Comparison of ENCODE assay signal across 18 cellular contexts in genomic region chrX:21153503-21153902, GRCh38.
DNase-seq lines count a peak whose midpoint lies in the region; ATAC-seq and TF ChIP-seq lines count a peak whose summit lies in the region.
"Had no signal": no experiment of that assay in that cellular context is flagged by ENCODE, and none has a peak within 500 bp of the region (broad histone marks: within the 10 kb centered on the region; RNA-seq: fewer than 3 reads in every experiment).

No MANE protein-coding gene starts in this region.

- DNase-seq in NCI-H2227 treated with DMSO at 0.1 percent for 48 hours (lab: John Stamatoyannopoulos, UW), result peak; percentile 8
- DNase-seq in NCI-H2227 (lab: John Stamatoyannopoulos, UW; ENCODE audit: unreplicated experiment), result no peak
- peak; percentile 67 for DNase-seq in fibroblast of the aortic adventitia (ENCODE audit: low read depth)
- no peak for DNase-seq in mesothelial cell of epicardium (ENCODE audit: low spot score in 2 of 2, unreplicated experiment in 2 of 2)
- DNase-seq in DMS 273 treated with DMSO at 0.1 percent for 48 hours (lab: John Stamatoyannopoulos, UW), result no peak
- DNase-seq in transverse colon, result no peak
- no peak for DNase-seq in activated CD4-positive, alpha-beta T cell treated with anti-CD3 and anti-CD28 coated beads, Interleukin-2, amount 50 U/mL, for 1 hour
- DNase-seq: activated CD4-positive, alpha-beta T cell treated with anti-CD3 and anti-CD28 coated beads, Interleukin-2, amount 50 U/mL, for 48 hours; naive B cell; NCI-H345; small intestine; T-helper 17 cell had no signal

- H3K27ac ChIP-seq in transverse colon, result no peak overlapping the region
- H3K27ac ChIP-seq: 22Rv1, HL-60 had no signal

- no peaks in the 10 kb centered on the region for H3K9me3 ChIP-seq in transverse colon

- WGBS in transverse colon (ENCODE audit: low coverage in 1 of 2), 2 donors, result 53 to 58% methylated on average over 2 of the region's 2 CpGs

- TF ChIP-seq POLR2A in transverse colon (IDR thresholded peaks at IDR 0.05), result no peak

- ATAC-seq in HG03442 (IDR thresholded peaks at IDR 0.05; ENCODE audit: unreplicated experiment), result no peak
- ATAC-seq: Panc1, T-helper 17 cell had no signal

- H3K4me3 ChIP-seq in fibroblast of the aortic adventitia (ENCODE audit: low read depth, low read length), result no peak overlapping the region
- H3K4me3 ChIP-seq in transverse colon, result no peak overlapping the region

- H3K27me3 ChIP-seq in transverse colon, result no peaks in the 10 kb centered on the region

- no peak overlapping the region for H3K4me3 Mint-ChIP-seq in mesothelial cell of epicardium
- H3K4me3 Mint-ChIP-seq: brain, naive B cell, T-helper 17 cell had no signal

- peak overlapping the region; percentile 82 for H3K27ac Mint-ChIP-seq in mesothelial cell of epicardium
- H3K27ac Mint-ChIP-seq: activated T-helper 2 cell treated with anti-CD3 and anti-CD28 coated beads, Interferon-gamma antibody, Interleukin-2, Interleukin-4, amounts not matched to agents 10 μg/mL and 5 μg/mL and 100 μg/mL, durations not matched to agents 14 hours and 24 hours and 36 hours; brain; naive B cell; T-helper 17 cell had no signal

- TF ChIP-seq EP300 in transverse colon (IDR thresholded peaks at IDR 0.05; ENCODE audit: low read depth), result no peak

- no peak for TF ChIP-seq CTCF in fibroblast of the aortic adventitia (IDR thresholded peaks at IDR 0.05; ENCODE audit: insufficient read depth, low read length)
- no peak for TF ChIP-seq CTCF in mesothelial cell of epicardium (IDR thresholded peaks at IDR 0.05; ENCODE audit: unreplicated experiment)
- TF ChIP-seq CTCF in transverse colon (IDR thresholded peaks at IDR 0.05), result no peak

- intact Hi-C loops in transverse colon (cut with DNase I; ENCODE audit: low total_unique reads), result no loop called here

- no peaks in the 10 kb centered on the region for H3K4me1 ChIP-seq in transverse colon

- no peaks in the 10 kb centered on the region for H3K36me3 ChIP-seq in transverse colon

- no peaks in the 10 kb centered on the region for H3K27me3 Mint-ChIP-seq in mesothelial cell of epicardium (ENCODE audit: low read depth)

- H3K4me1 Mint-ChIP-seq in mesothelial cell of epicardium, result peaks cover 32% of the 10 kb centered on the region
- H3K4me1 Mint-ChIP-seq: naive B cell had no signal

- H3K36me3 Mint-ChIP-seq in mesothelial cell of epicardium, result no peaks in the 10 kb centered on the region
- H3K36me3 Mint-ChIP-seq: brain, naive B cell had no signal

- no peaks in the 10 kb centered on the region for H3K9me3 Mint-ChIP-seq in mesothelial cell of epicardium
- H3K9me3 Mint-ChIP-seq: activated T-helper 2 cell treated with anti-CD3 and anti-CD28 coated beads, Interferon-gamma antibody, Interleukin-2, Interleukin-4, amounts not matched to agents 10 μg/mL and 5 μg/mL and 100 μg/mL, durations not matched to agents 14 hours and 24 hours and 36 hours had no signal

- in situ Hi-C loops in transverse colon (cut with MboI; ENCODE audit: low pct_ligation_motif_present in 1 of 4, low pct_unique_long_range_greater_than_20kb in 1 of 4, low sequenced_read_pairs in 3 of 4), result no loop called here

Comparison
In these comparisons a context has a peak if more than half of its experiments do, and no peak if none do; other contexts are left out.
1. DNase-seq: peak in NCI-H2227 treated with DMSO at 0.1 percent for 48 hours (single experiment) and fibroblast of the aortic adventitia (single experiment); none in NCI-H2227 (single experiment), mesothelial cell of epicardium (0 of 2), DMS 273 treated with DMSO at 0.1 percent for 48 hours (single experiment), transverse colon (single experiment) and activated CD4-positive, alpha-beta T cell treated with anti-CD3 and anti-CD28 coated beads, Interleukin-2, amount 50 U/mL, for 1 hour (single experiment).